13 cellular contexts compared by ENCODE assay signal in the genomic region with DNA sequence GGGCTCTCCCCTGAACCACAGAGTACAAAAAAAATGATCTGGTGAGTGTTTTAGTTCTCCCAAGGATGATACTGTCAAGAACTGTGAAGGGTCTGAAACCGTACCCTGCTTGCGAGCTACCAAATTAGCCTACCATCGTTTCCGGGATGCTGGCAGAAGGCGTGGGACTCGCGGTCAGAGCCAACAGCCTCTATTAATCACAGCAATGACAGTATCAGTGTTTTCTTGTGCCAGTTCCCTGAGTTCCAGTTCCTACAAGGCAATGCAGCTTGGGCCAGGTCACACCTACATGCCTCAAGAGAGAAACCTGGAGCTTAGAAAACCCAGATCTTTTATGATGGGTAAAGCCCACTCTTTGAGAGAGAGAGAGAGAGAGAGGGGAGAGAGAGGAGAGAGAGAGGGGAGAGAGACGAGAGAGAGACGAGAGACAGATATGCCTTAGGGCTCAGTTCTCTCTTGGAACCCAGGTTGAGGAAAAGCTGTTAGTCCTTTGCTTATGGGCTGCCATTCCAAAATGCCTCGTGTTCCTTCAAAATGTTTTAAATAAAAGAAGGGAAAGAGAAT.
A peak's percentile ranks its signal among the peaks of the same experiment; 100 is the strongest.
DNase-seq lines count a peak whose midpoint lies in the region; ATAC-seq and TF ChIP-seq lines count a peak whose summit lies in the region.
"Had no signal": no experiment of that assay in that cellular context is flagged by ENCODE, and none has a peak within 500 bp of the region (broad histone marks: within the 10 kb centered on the region; RNA-seq: fewer than 3 reads in every experiment).

No MANE protein-coding gene starts in this region.

- H3K36me3 ChIP-seq in heart right ventricle (peaks cover 0 to 19% (median 9%) of the 10 kb centered on the region in 9 donors), gastrocnemius medialis (no peaks in the 10 kb centered on the region)
- H3K36me3 ChIP-seq: neutrophil had no signal

- H3K4me3 ChIP-seq in heart right ventricle = no peak overlapping the region
- H3K4me3 ChIP-seq in gastrocnemius medialis = no peak overlapping the region

- H3K27ac Mint-ChIP-seq in activated CD8-positive, alpha-beta memory T cell treated with anti-CD3 and anti-CD28 coated beads, Interleukin-2, amount 10 ng/mL, durations not matched to agents 7 days and 5 days = no peak overlapping the region
- H3K27ac Mint-ChIP-seq in HFFc6 = no peak overlapping the region

- no peak for TF ChIP-seq POLR2A in gastrocnemius medialis (IDR thresholded peaks at IDR 0.05)

- H3K27me3 Mint-ChIP-seq in activated CD8-positive, alpha-beta memory T cell treated with anti-CD3 and anti-CD28 coated beads, Interleukin-2, amount 10 ng/mL, durations not matched to agents 7 days and 5 days = no peaks in the 10 kb centered on the region
- H3K27me3 Mint-ChIP-seq in HFFc6 (ENCODE audit: insufficient read depth) = no peaks in the 10 kb centered on the region; the same call in 1 of the 2 replicates

- peaks cover 66% of the 10 kb centered on the region for H3K4me1 Mint-ChIP-seq in activated CD8-positive, alpha-beta memory T cell treated with anti-CD3 and anti-CD28 coated beads, Interleukin-2, amount 10 ng/mL, durations not matched to agents 7 days and 5 days
- peaks cover 19% of the 10 kb centered on the region for H3K4me1 Mint-ChIP-seq in HFFc6 (ENCODE audit: low read depth)

- intact Hi-C loops in heart right ventricle (cut with DNase I) (loop anchor here in 3 of 10 donors (10.0 kb wide), 3 partner anchors 75 to 205 kb away; no protein-coding TSS in a partner anchor), gastrocnemius medialis (cut with DNase I; ENCODE audit: low total_unique reads) (loop anchor here (5.0 to 10.0 kb wide), 3 partner anchors 37 to 385 kb away; partner anchors contain the start of gene NR3C2)

- WGBS in heart right ventricle, 2 donors = 46 to 58% methylated on average over 10 of the region's 10 CpGs

- no peaks in the 10 kb centered on the region for H3K9me3 Mint-ChIP-seq in activated CD8-positive, alpha-beta memory T cell treated with anti-CD3 and anti-CD28 coated beads, Interleukin-2, amount 10 ng/mL, durations not matched to agents 7 days and 5 days (ENCODE audit: low read depth)
- H3K9me3 Mint-ChIP-seq in HFFc6 = no peaks in the 10 kb centered on the region

- ATAC-seq in activated CD8-positive, alpha-beta memory T cell treated with anti-CD3 and anti-CD28 coated beads, Interleukin-2, amount 10 ng/mL, durations not matched to agents 7 days and 5 days = no peak
- ATAC-seq in heart right ventricle = peak in 7 of 8 donors; percentile 21 to 78 (median 61)
- peak; percentile 9 to 35 for ATAC-seq in gastrocnemius medialis

- H3K27ac ChIP-seq in heart right ventricle (peak overlapping the region in 7 of 10 donors; percentile 49 to 79 (median 68)), gastrocnemius medialis (peak overlapping the region; percentile 64 to 84 (median 79))
- H3K27ac ChIP-seq: neutrophil had no signal

- in situ Hi-C loops in gastrocnemius medialis (cut with MboI; ENCODE audit: low sequenced_read_pairs in 4 of 4) = loop anchor here in 1 of 4 donors (10.0 kb wide), 1 partner anchor 75 kb away; no protein-coding TSS in a partner anchor

- peaks cover 4% of the 10 kb centered on the region for H3K36me3 Mint-ChIP-seq in activated CD8-positive, alpha-beta memory T cell treated with anti-CD3 and anti-CD28 coated beads, Interleukin-2, amount 10 ng/mL, durations not matched to agents 7 days and 5 days
- peaks cover 6% of the 10 kb centered on the region; the same call in 1 of the 2 replicates for H3K36me3 Mint-ChIP-seq in HFFc6 (ENCODE audit: low read depth)

- H3K4me1 ChIP-seq in heart right ventricle (peaks cover 0 to 75% (median 48%) of the 10 kb centered on the region in 9 donors), gastrocnemius medialis (peaks cover 64 to 71% of the 10 kb centered on the region in 2 donors)

- DNase-seq in activated CD8-positive, alpha-beta memory T cell treated with anti-CD3 and anti-CD28 coated beads, Interleukin-2, amount 10 ng/mL, durations not matched to agents 7 days and 5 days = no peak
- DNase-seq in activated CD8-positive, alpha-beta memory T cell treated with anti-CD3 and anti-CD28 coated beads, Interleukin-2, amount 50 U/mL, for 48 hours = no peak
- DNase-seq in MV-4-11 (lab: John Stamatoyannopoulos, UW) (peak; percentile 33), heart right ventricle (peak in 1 of 2 donors; percentile 42), gastrocnemius medialis (peak in 1 of 2 donors; percentile 48), HFFc6 (no peak), cerebellar cortex (ENCODE audit: low spot score) (no peak), pons (ENCODE audit: low spot score) (no peak)
- DNase-seq: activated CD8-positive, alpha-beta memory T cell treated with anti-CD3 and anti-CD28 coated beads for 24 hours; DMS79 treated with DMSO at 0.1 percent for 48 hours; foreskin melanocyte; NCI-H187 had no signal

- H3K27me3 ChIP-seq in heart right ventricle = no peaks in the 10 kb centered on the region
- H3K27me3 ChIP-seq in gastrocnemius medialis = no peaks in the 10 kb centered on the region
- H3K27me3 ChIP-seq: neutrophil had no signal

- CTCF ChIA-PET in activated CD8-positive, alpha-beta memory T cell treated with anti-CD3 and anti-CD28 coated beads, Interleukin-2, amount 10 ng/mL, durations not matched to agents 7 days and 5 days (lab: Charles Lee) = interaction anchor here (0.6 to 1.4 kb wide), 2 partner anchors 193 to 968 kb away, joined by 3 to 4 read pairs; no protein-coding TSS in a partner anchor

- H3K9me3 ChIP-seq in heart right ventricle = no peaks in the 10 kb centered on the region
- no peaks in the 10 kb centered on the region for H3K9me3 ChIP-seq in gastrocnemius medialis
- H3K9me3 ChIP-seq: neutrophil had no signal

- TF ChIP-seq CTCF in heart right ventricle (IDR thresholded peaks at IDR 0.05) = no peak
- TF ChIP-seq CTCF in gastrocnemius medialis (IDR thresholded peaks at IDR 0.05 in 4 of 5, conservative IDR thresholded peaks at IDR 0.05 in 1 of 5) = no peak
- TF ChIP-seq CTCF in HFFc6 (IDR thresholded peaks at IDR 0.05) = no peak

- peak overlapping the region; percentile 29 for H3K4me3 Mint-ChIP-seq in activated CD8-positive, alpha-beta memory T cell treated with anti-CD3 and anti-CD28 coated beads, Interleukin-2, amount 10 ng/mL, durations not matched to agents 7 days and 5 days
- no peak overlapping the region for H3K4me3 Mint-ChIP-seq in HFFc6
